Comparison of ENCODE assay signal across 12 cellular contexts in the genomic region with DNA sequence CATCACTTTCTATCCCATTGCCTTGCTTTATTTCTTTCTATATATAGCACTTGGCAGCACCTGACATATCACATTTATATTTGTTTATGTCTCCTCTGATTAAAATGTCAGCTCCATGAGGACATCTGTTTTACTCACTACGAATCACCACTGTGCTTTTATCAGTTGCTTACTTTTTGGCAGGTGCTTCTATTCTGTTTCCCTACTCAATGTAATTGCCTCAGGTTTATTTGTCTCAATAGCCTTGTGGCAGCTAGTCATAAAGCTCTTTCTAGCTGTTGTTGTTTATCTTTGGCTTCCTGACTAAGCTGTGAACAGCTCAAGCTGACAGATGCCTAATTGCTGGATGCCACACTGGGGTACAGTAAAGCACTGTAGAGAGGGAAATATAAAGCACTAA.
DNase-seq lines count a peak whose midpoint lies in the region; ATAC-seq and TF ChIP-seq lines count a peak whose summit lies in the region.
"Had no signal": no experiment of that assay in that cellular context is flagged by ENCODE, and none has a peak within 500 bp of the region (broad histone marks: within the 10 kb centered on the region; RNA-seq: fewer than 3 reads in every experiment).

No MANE protein-coding gene starts in this region.

- no peak for TF ChIP-seq CTCF in fibroblast of the aortic adventitia (IDR thresholded peaks at IDR 0.05; ENCODE audit: insufficient read depth, low read length)
- no peak for TF ChIP-seq CTCF in uterus (IDR thresholded peaks at IDR 0.05)

- peak; percentile 13 for DNase-seq in ELR (ENCODE audit: low read depth)
- peak; percentile 59 for DNase-seq in NCI-H1092 treated with DMSO at 0.1 percent for 48 hours (lab: John Stamatoyannopoulos, UW)
- peak; percentile 91 for DNase-seq in NCI-H774 (lab: John Stamatoyannopoulos, UW)
- DNase-seq in fibroblast of the aortic adventitia (ENCODE audit: low read depth), result peak; percentile 60
- DNase-seq in stimulated activated CD4-positive, alpha-beta T cell treated with anti-CD3 and anti-CD28 coated beads, Interleukin-12 subunit alpha, Interleukin-12 subunit beta, amount 100 ng/mL, for 4 hours, result no peak
- DNase-seq in uterus, result no peak
- DNase-seq: activated CD4-positive, alpha-beta T cell treated with anti-CD3 and anti-CD28 coated beads for 4 hours; naive B cell; stimulated activated naive CD4-positive, alpha-beta T cell treated with Interleukin-2 at 50 U/mL for 16 hours had no signal

- H3K36me3 ChIP-seq in uterus, result peaks cover 0 to 3% of the 10 kb centered on the region in 2 donors

- no peaks in the 10 kb centered on the region for H3K4me1 ChIP-seq in uterus
- H3K4me1 ChIP-seq: SJSA1 had no signal

- no peaks in the 10 kb centered on the region for H3K9me3 ChIP-seq in uterus
- H3K9me3 ChIP-seq: SJSA1 had no signal

- ATAC-seq in GM18907 (IDR thresholded peaks at IDR 0.05; ENCODE audit: unreplicated experiment) (no peak), GM19023 (IDR thresholded peaks at IDR 0.05; ENCODE audit: unreplicated experiment) (no peak)

- H3K27me3 ChIP-seq in uterus, result no peaks in the 10 kb centered on the region
- H3K27me3 ChIP-seq: SJSA1 had no signal

- TF ChIP-seq POLR2A in uterus (IDR thresholded peaks at IDR 0.05), result no peak

- intact Hi-C loops in uterus (cut with DNase I; ENCODE audit: low total_unique reads), result no loop called here

- no peak overlapping the region for H3K27ac ChIP-seq in uterus
- H3K27ac ChIP-seq: SJSA1 had no signal

- H3K4me3 ChIP-seq in fibroblast of the aortic adventitia (ENCODE audit: low read depth, low read length), result no peak overlapping the region
- no peak overlapping the region for H3K4me3 ChIP-seq in uterus
- H3K4me3 ChIP-seq: SJSA1 had no signal

Comparison
In these comparisons a context has a peak if more than half of its experiments do, and no peak if none do; other contexts are left out.
1. DNase-seq: peak in ELR (single experiment), NCI-H1092 treated with DMSO at 0.1 percent for 48 hours (single experiment), NCI-H774 (single experiment) and fibroblast of the aortic adventitia (single experiment); none in stimulated activated CD4-positive, alpha-beta T cell treated with anti-CD3 and anti-CD28 coated beads, Interleukin-12 subunit alpha, Interleukin-12 subunit beta, amount 100 ng/mL, for 4 hours (single experiment) and uterus (0 of 2).